In genomic region chr11:1913271-1914060, GRCh38 we compare ENCODE assay signal across 28 cellular contexts. TPM values are rescaled to one million over a fixed set of nuclear protein-coding genes. Genes with fewer than 3 reads are reported as not detected.
"Had no signal": no experiment of that assay in that cellular context is flagged by ENCODE, and none has a peak within 500 bp of the region (broad histone marks: within the 10 kb centered on the region; RNA-seq: fewer than 3 reads in every experiment).

No MANE protein-coding gene starts in this region.

- H3K4me3 Mint-ChIP-seq: activated B cell treated with CpG ODN at 0.5 μM for 24 hours; activated CD4-positive, alpha-beta memory T cell treated with anti-CD3 and anti-CD28 coated beads for 36 hours; activated CD4-positive, alpha-beta T cell treated with anti-CD3 and anti-CD28 coated beads for 36 hours; activated T-cell treated with anti-CD3 and anti-CD28 coated beads, Interleukin-2, amount 50 U/mL, for 72 hours; naive B cell; neural crest cell; T-helper 17 cell had no signal

- H3K36me3 Mint-ChIP-seq: activated CD4-positive, alpha-beta memory T cell treated with anti-CD3 and anti-CD28 coated beads for 36 hours; brain; naive B cell had no signal

- H3K9me3 Mint-ChIP-seq: activated B cell treated with CpG ODN at 0.5 μM for 24 hours; activated CD4-positive, alpha-beta memory T cell treated with anti-CD3 and anti-CD28 coated beads for 36 hours; naive B cell had no signal

- H3K36me3 ChIP-seq: esophagus muscularis mucosa, gastroesophageal sphincter, prostate gland, upper lobe of right lung had no signal

- H3K27ac ChIP-seq: dorsolateral prefrontal cortex, esophagus muscularis mucosa, gastroesophageal sphincter, prostate gland, upper lobe of right lung had no signal

- DNase-seq: activated B cell treated with CpG ODN at 0.5 μM for 24 hours; activated CD4-positive, alpha-beta memory T cell treated with anti-CD3 and anti-CD28 coated beads for 36 hours; activated CD4-positive, alpha-beta T cell treated with anti-CD3 and anti-CD28 coated beads for 36 hours; activated effector memory CD4-positive, alpha-beta T cell treated with anti-CD3 and anti-CD28 coated beads, Interleukin-2, amount 50 U/mL, for 16 hours; activated T-cell treated with anti-CD3 and anti-CD28 coated beads, Interleukin-2, amount 50 U/mL, for 72 hours; aorta; caudate nucleus; head of caudate nucleus; left colon; naive B cell; stimulated activated CD4-positive, alpha-beta T cell treated with anti-CD3 and anti-CD28 coated beads, Interleukin-4, amount 100 ng/mL, for 24 hours; stimulated activated naive CD8-positive, alpha-beta T cell treated with anti-CD3 and anti-CD28 coated beads, Interleukin-15, Interleukin-2, amounts not matched to agents 100 U/mL and 50 U/mL, for 24 hours; SW 1271; T-helper 17 cell; upper lobe of right lung had no signal

- H3K27ac Mint-ChIP-seq: activated B cell treated with CpG ODN at 0.5 μM for 24 hours; activated CD4-positive, alpha-beta memory T cell treated with anti-CD3 and anti-CD28 coated beads for 36 hours; activated CD4-positive, alpha-beta T cell treated with anti-CD3 and anti-CD28 coated beads for 36 hours; activated T-cell treated with anti-CD3 and anti-CD28 coated beads, Interleukin-2, amount 50 U/mL, for 72 hours; T-helper 17 cell had no signal

- ATAC-seq: activated CD4-positive, alpha-beta T cell treated with anti-CD3 and anti-CD28 coated beads for 36 hours; activated naive CD4-positive, alpha-beta T cell treated with anti-CD3 and anti-CD28 coated beads, Interleukin-2, amount 50 U/mL, for 72 hours; activated T-cell treated with anti-CD3 and anti-CD28 coated beads, Interleukin-2, amount 50 U/mL, for 72 hours; gastroesophageal sphincter; left colon; stimulated activated naive CD8-positive, alpha-beta T cell treated with anti-CD3 and anti-CD28 coated beads, Interleukin-15, Interleukin-2, amounts not matched to agents 100 U/mL and 50 U/mL, for 24 hours; T-helper 17 cell; upper lobe of right lung had no signal

- H3K4me1 ChIP-seq: prostate gland, upper lobe of right lung had no signal

- H3K4me3 ChIP-seq: dorsolateral prefrontal cortex, esophagus muscularis mucosa, gastroesophageal sphincter, lung, prostate gland, upper lobe of right lung had no signal

- FAIRE-seq: keratinocyte had no signal

- H3K27me3 ChIP-seq: dorsolateral prefrontal cortex, esophagus muscularis mucosa, gastroesophageal sphincter, upper lobe of right lung had no signal

- H3K9me3 ChIP-seq: esophagus muscularis mucosa, gastroesophageal sphincter, prostate gland, upper lobe of right lung had no signal

RNA-seq across cellular contexts. Expression of gene TNNT3, which starts 6.0 kb away (rescaled TPM):
- total RNA-seq: neural crest cell had no signal

RNA-seq across cellular contexts. Expression of gene PRR33, which starts 21.8 kb away (rescaled TPM):
- total RNA-seq: activated T-cell treated with anti-CD3 and anti-CD28 coated beads, Interleukin-2, amount 50 U/mL, for 72 hours; aorta; dorsolateral prefrontal cortex; esophagus muscularis mucosa; gastroesophageal sphincter; left colon; lung; mesenteric fat pad; mucosa of gallbladder; neural crest cell; osteocyte; subcutaneous adipose tissue; T-helper 17 cell; upper lobe of right lung had no signal
- polyA plus RNA-seq: aorta, keratinocyte had no signal
